Comparison of ENCODE assay signal across 8 cellular contexts in genomic region chr17:61863801-61864126, GRCh38. TPM values are rescaled to one million over a fixed set of nuclear protein-coding genes. Genes with fewer than 3 reads are reported as not detected.
DNase-seq lines count a peak whose midpoint lies in the region; ATAC-seq and TF ChIP-seq lines count a peak whose summit lies in the region.

No MANE protein-coding gene starts in this region.

- H3K4me1 Mint-ChIP-seq in central memory CD8-positive, alpha-beta T cell = peaks cover 25% of the 10 kb centered on the region

- H3K4me3 ChIP-seq in HL-60 (replicated peaks; ENCODE audit: insufficient read depth, low read length) (peak overlapping the region; percentile 59), mononuclear cell (ENCODE audit: low read length) (peak overlapping the region; percentile 82)

- H3K27me3 ChIP-seq in HL-60 (ENCODE audit: insufficient read depth, poor library complexity, severe bottlenecking) = no peaks in the 10 kb centered on the region
- no peaks in the 10 kb centered on the region for H3K27me3 ChIP-seq in mononuclear cell (ENCODE audit: insufficient read depth, low read length)

- H3K4me1 ChIP-seq in mononuclear cell (ENCODE audit: insufficient read depth, low read length) = peaks cover 15% of the 10 kb centered on the region

- no peak for TF ChIP-seq CTCF in HL-60 (IDR thresholded peaks at IDR 0.05; ENCODE audit: insufficient read depth, low read length)

- intact Hi-C loops in Right ventricle myocardium inferior (cut with DNase I) = no loop called here
- intact Hi-C loops in cardiac septum (cut with DNase I) = no loop called here

- peak overlapping the region; percentile 94 for H3K27ac ChIP-seq in HL-60 (replicated peaks)

- DNase-seq in Right ventricle myocardium inferior (ENCODE audit: missing footprints) (no peak), cardiac septum (ENCODE audit: low spot score) (no peak), HL-60 (ENCODE audit: low read depth in 1 of 2, low spot score in 1 of 2) (peak in 1 of 2 experiments; percentile 11), T-helper 9 cell (no peak), inferior parietal cortex (ENCODE audit: extremely low spot score) (no peak)
- DNase-seq in central memory CD8-positive, alpha-beta T cell (ENCODE audit: low spot score in 2 of 2) = no peak
- no peak for DNase-seq in stimulated activated CD8-positive, alpha-beta memory T cell treated with anti-CD3 and anti-CD28 coated beads, Interleukin-4, amount 100 ng/mL, for 48 hours

- peak overlapping the region; percentile 95 for H3K4me3 Mint-ChIP-seq in central memory CD8-positive, alpha-beta T cell

- peak; percentile 42 for ATAC-seq in Right ventricle myocardium inferior
- peak; percentile 17 for ATAC-seq in central memory CD8-positive, alpha-beta T cell (replicated peaks; ENCODE audit: extremely low read depth, poor library complexity, severe bottlenecking)

- no peaks in the 10 kb centered on the region for H3K9me3 Mint-ChIP-seq in central memory CD8-positive, alpha-beta T cell

- H3K27me3 Mint-ChIP-seq in central memory CD8-positive, alpha-beta T cell = no peaks in the 10 kb centered on the region

- no peaks in the 10 kb centered on the region for H3K9me3 ChIP-seq in mononuclear cell (ENCODE audit: low read depth, low read length)

- H3K36me3 Mint-ChIP-seq in central memory CD8-positive, alpha-beta T cell (ENCODE audit: insufficient read depth) = peaks cover 6% of the 10 kb centered on the region

- peak overlapping the region; percentile 92 for H3K27ac Mint-ChIP-seq in central memory CD8-positive, alpha-beta T cell (ENCODE audit: low read depth)

RNA-seq across cellular contexts. Expression of gene BRIP1, which starts 0.4 kb away (rescaled TPM):
- total RNA-seq in Right ventricle myocardium inferior (0.24 TPM), cardiac septum (0.11 TPM), mononuclear cell (3.3 TPM)
